1 cellular context compared by ENCODE assay signal in genomic region chr1:101241485-101242225, GRCh38.
A peak's percentile ranks its signal among the peaks of the same experiment; 100 is the strongest.
TF ChIP-seq lines count a peak whose summit lies in the region.

No MANE protein-coding gene starts in this region.

TF ChIP-seq in GM12878, 131 proteins besides CTCF, POLR2A, EP300 and RAD21 (continues in another document):
- TF ChIP-seq ZNF592 (IDR thresholded peaks at IDR 0.05) = no peak
- no peak for TF ChIP-seq USF2 (IDR thresholded peaks at IDR 0.05; ENCODE audit: borderline replicate concordance, low read depth, low read length)
- no peak for TF ChIP-seq NR2C1 (IDR thresholded peaks at IDR 0.05)
- TF ChIP-seq TAF1 (IDR thresholded peaks at IDR 0.05; ENCODE audit: borderline replicate concordance, low read depth, low read length) = no peak
- peak; percentile 66 for TF ChIP-seq MTA2 (IDR thresholded peaks at IDR 0.05; ENCODE audit: low read depth)
- TF ChIP-seq DPF2 (IDR thresholded peaks at IDR 0.05) = no peak
- peak; percentile 87 for TF ChIP-seq RUNX3 (IDR thresholded peaks at IDR 0.05; ENCODE audit: low read length)
- no peak for TF ChIP-seq NBN (IDR thresholded peaks at IDR 0.05)
- no peak for TF ChIP-seq TBL1XR1 (IDR thresholded peaks at IDR 0.05; ENCODE audit: low read depth, low read length)
- no peak for TF ChIP-seq CBX3 (IDR thresholded peaks at IDR 0.05; ENCODE audit: borderline replicate concordance, low read depth)
- peak; percentile 42 for TF ChIP-seq CUX1 (IDR thresholded peaks at IDR 0.05; ENCODE audit: insufficient replicate concordance, low read depth, low read length)
- TF ChIP-seq SUPT20H (IDR thresholded peaks at IDR 0.05; ENCODE audit: borderline replicate concordance, control insufficient read depth, low read depth, low read length) = no peak
- TF ChIP-seq E2F4 (IDR thresholded peaks at IDR 0.05; ENCODE audit: low read depth, low read length) = no peak
- no peak for TF ChIP-seq RELA (IDR thresholded peaks at IDR 0.05; ENCODE audit: borderline replicate concordance, partially characterized antibody)
- no peak for TF ChIP-seq ZNF384 (IDR thresholded peaks at IDR 0.05; ENCODE audit: borderline replicate concordance, low read depth, low read length)
- peak; percentile 62; the same call in 1 of the 2 replicates for TF ChIP-seq RELB (IDR thresholded peaks at IDR 0.05; ENCODE audit: low read depth)
- TF ChIP-seq POLR2AphosphoS2 (IDR thresholded peaks at IDR 0.05; ENCODE audit: low read depth, low read length) = no peak
- no peak for TF ChIP-seq CREB1 (IDR thresholded peaks at IDR 0.05; ENCODE audit: low read depth)
- TF ChIP-seq ELK1 (IDR thresholded peaks at IDR 0.05; ENCODE audit: low read depth, low read length) = no peak
- no peak for TF ChIP-seq ZBTB4 (CRISPR knock-in tag; IDR thresholded peaks at IDR 0.05)
- no peak for TF ChIP-seq MEF2B (IDR thresholded peaks at IDR 0.05; ENCODE audit: partially characterized antibody, poor library complexity, severe bottlenecking)
- no peak for TF ChIP-seq GABPA (IDR thresholded peaks at IDR 0.05; ENCODE audit: low read depth)
- TF ChIP-seq WRNIP1 (IDR thresholded peaks at IDR 0.05; ENCODE audit: borderline replicate concordance, low read depth, low read length) = no peak
- TF ChIP-seq EED (IDR thresholded peaks at IDR 0.05; ENCODE audit: low read depth) = no peak
- TF ChIP-seq ZNF217 (IDR thresholded peaks at IDR 0.05) = no peak; the same call in 1 of the 2 replicates
- TF ChIP-seq PRDM15 (CRISPR knock-in tag; IDR thresholded peaks at IDR 0.05) = no peak
- no peak for TF ChIP-seq YY1 (IDR thresholded peaks at IDR 0.05; ENCODE audit: low read depth, low read length)
- TF ChIP-seq ATF7 (IDR thresholded peaks at IDR 0.05; ENCODE audit: low read depth) = peak; percentile 21; the same call in 1 of the 2 replicates
- TF ChIP-seq ZNF24 (IDR thresholded peaks at IDR 0.05) = no peak
- peak; percentile 66 for TF ChIP-seq NFIC (IDR thresholded peaks at IDR 0.05; ENCODE audit: low read depth, low read length)
- no peak for TF ChIP-seq SMAD1 (IDR thresholded peaks at IDR 0.05; ENCODE audit: low read depth, partially characterized antibody)
- no peak for TF ChIP-seq ZBTB33 (IDR thresholded peaks at IDR 0.05)
- TF ChIP-seq MYC (IDR thresholded peaks at IDR 0.05; ENCODE audit: insufficient read depth, insufficient read length, insufficient replicate concordance, low read length, severe bottlenecking) = no peak
- no peak for TF ChIP-seq CHD1 (IDR thresholded peaks at IDR 0.05; ENCODE audit: low read depth, low read length)
